Comparison of ENCODE assay signal across 2 cellular contexts in the genomic region with DNA sequence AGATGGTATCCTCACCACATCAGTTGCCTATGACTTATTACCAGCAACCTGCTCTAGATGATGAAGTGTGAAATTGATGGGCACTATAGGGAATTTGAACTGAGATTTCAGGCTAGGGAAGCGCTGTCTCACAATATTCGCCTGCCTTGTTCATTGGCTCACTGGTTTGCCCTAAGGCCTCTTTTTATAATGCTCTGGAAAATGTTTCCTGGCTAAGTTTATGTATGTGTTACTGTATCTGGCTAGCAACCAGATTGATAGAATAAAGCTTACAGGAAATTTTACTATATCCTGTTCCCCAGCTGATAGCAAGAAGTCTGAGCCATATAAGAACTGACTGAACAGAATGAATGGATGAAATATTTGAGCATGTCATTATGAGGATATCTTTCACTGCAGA.
TF ChIP-seq lines count a peak whose summit lies in the region.

No MANE protein-coding gene starts in this region.

TF ChIP-seq in IMR-90, 13 proteins besides CTCF, POLR2A, EP300 and RAD21:
- TF ChIP-seq CHD1 (IDR thresholded peaks at IDR 0.05; ENCODE audit: low read depth, low read length) (no peak), BHLHE40 (IDR thresholded peaks at IDR 0.05; ENCODE audit: low read depth, low read length) (no peak), MAFK (IDR thresholded peaks at IDR 0.05; ENCODE audit: low read depth, low read length) (no peak), USF2 (IDR thresholded peaks at IDR 0.05; ENCODE audit: low read depth, low read length) (no peak), SMC3 (IDR thresholded peaks at IDR 0.05; ENCODE audit: low read depth, low read length) (no peak), RCOR1 (IDR thresholded peaks at IDR 0.05; ENCODE audit: insufficient replicate concordance, low read length) (no peak), RFX5 (IDR thresholded peaks at IDR 0.05; ENCODE audit: low read depth, low read length) (no peak), FOS (IDR thresholded peaks at IDR 0.05; ENCODE audit: low read depth, low read length) (no peak)
- TF ChIP-seq, protein P1, sequence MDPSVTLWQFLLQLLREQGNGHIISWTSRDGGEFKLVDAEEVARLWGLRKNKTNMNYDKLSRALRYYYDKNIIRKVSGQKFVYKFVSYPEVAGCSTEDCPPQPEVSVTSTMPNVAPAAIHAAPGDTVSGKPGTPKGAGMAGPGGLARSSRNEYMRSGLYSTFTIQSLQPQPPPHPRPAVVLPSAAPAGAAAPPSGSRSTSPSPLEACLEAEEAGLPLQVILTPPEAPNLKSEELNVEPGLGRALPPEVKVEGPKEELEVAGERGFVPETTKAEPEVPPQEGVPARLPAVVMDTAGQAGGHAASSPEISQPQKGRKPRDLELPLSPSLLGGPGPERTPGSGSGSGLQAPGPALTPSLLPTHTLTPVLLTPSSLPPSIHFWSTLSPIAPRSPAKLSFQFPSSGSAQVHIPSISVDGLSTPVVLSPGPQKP (IDR thresholded peaks at IDR 0.05; ENCODE audit: borderline replicate concordance, low read depth, low read length), result no peak

TF ChIP-seq in endothelial cell of umbilical vein, 7 proteins besides CTCF, POLR2A, EP300 and RAD21:
- TF ChIP-seq EZH2 (IDR thresholded peaks at IDR 0.05; ENCODE audit: borderline replicate concordance, low read depth, low read length, severe bottlenecking), result no peak
- no peak for TF ChIP-seq MYC (IDR thresholded peaks at IDR 0.05; ENCODE audit: low read depth, low read length)
- no peak for TF ChIP-seq GATA2 (IDR thresholded peaks at IDR 0.05; ENCODE audit: insufficient read depth, insufficient read length, low read depth, low read length)
- no peak for TF ChIP-seq FOS (IDR thresholded peaks at IDR 0.05; ENCODE audit: borderline replicate concordance, insufficient read depth, low read length)
- TF ChIP-seq, protein P2, sequence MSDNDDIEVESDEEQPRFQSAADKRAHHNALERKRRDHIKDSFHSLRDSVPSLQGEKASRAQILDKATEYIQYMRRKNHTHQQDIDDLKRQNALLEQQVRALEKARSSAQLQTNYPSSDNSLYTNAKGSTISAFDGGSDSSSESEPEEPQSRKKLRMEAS (IDR thresholded peaks at IDR 0.05; ENCODE audit: insufficient read depth, insufficient read length), result no peak
- TF ChIP-seq POLR2AphosphoS5 (IDR thresholded peaks at IDR 0.05; ENCODE audit: insufficient read depth, low read depth, low read length), result no peak
- TF ChIP-seq JUN (IDR thresholded peaks at IDR 0.05; ENCODE audit: borderline replicate concordance, insufficient read depth, insufficient read length, low read depth), result no peak
